Comparison of ENCODE assay signal across 8 cellular contexts in the genomic region with DNA sequence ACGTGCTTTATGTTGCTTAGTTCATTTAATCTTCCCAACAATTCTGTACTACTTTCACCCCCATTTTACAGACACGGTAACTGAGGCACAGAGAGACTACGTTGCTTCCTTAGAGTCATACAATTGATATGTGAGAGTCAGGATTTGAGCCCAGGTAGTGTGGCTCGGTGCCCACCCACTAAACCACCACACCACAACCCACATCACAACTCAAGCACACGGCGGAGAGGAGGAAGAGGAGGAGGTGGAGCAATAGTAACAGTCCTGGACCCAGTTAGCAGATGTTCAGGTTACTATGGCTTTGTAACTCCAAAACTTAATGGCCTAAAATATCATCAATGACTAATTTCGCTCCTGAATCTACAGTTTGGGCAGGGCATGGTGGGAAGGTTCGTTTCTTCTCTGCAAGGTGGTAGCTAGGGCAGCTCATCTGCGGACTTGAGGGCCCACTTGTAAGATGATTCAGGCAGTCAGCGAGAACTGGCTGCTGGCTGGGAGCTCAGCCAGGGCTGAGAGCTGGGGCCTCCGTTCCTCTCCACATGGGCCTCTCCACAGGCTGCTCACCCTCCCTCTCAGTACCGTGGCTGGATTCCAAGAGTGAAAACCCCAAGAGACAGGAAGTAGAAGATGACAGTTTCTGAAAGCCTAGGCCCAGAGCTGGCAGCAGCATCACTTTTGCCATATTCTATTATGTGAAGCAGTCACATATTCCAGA.
DNase-seq lines count a peak whose midpoint lies in the region; ATAC-seq and TF ChIP-seq lines count a peak whose summit lies in the region.

No MANE protein-coding gene starts in this region.

- no peaks in the 10 kb centered on the region for H3K79me2 ChIP-seq in GM23248 (ENCODE audit: insufficient read depth)

- H3K36me3 ChIP-seq in BLaER1 (no peaks in the 10 kb centered on the region), GM23248 (ENCODE audit: low read depth) (no peaks in the 10 kb centered on the region)

- no peak overlapping the region for H3K4me3 ChIP-seq in BLaER1
- no peak overlapping the region for H3K4me3 ChIP-seq in GM23248

- H3F3A ChIP-seq in GM23248 (ENCODE audit: insufficient read depth) = peaks cover 8% of the 10 kb centered on the region; the same call in 1 of the 2 replicates

- TF ChIP-seq CTCF in mesothelial cell of epicardium (IDR thresholded peaks at IDR 0.05; ENCODE audit: unreplicated experiment) = no peak

- peak; percentile 81 to 86 for ATAC-seq in stimulated activated naive B cell treated with anti-CD40 and anti-IgM and Interleukin-4, amounts not matched to agents 10 μg/mL and 1 μg/mL and 100 μg/mL, for 72 hours (replicated peaks)

- in situ Hi-C loops in GM23248 (cut with MboI) = no loop called here

- DNase-seq in GM23248 = peak; percentile 94
- DNase-seq in NCI-H2029 treated with DMSO at 0.1 percent for 48 hours (lab: John Stamatoyannopoulos, UW) = peak; percentile 87
- DNase-seq in activated CD4-positive, alpha-beta T cell treated with anti-CD3 and anti-CD28 coated beads, Interleukin-2, amount 50 U/mL, for 24 hours (ENCODE audit: low read depth in 1 of 2, low spot score in 1 of 2) = peak; percentile 20 to 48
- peak; percentile 93 for DNase-seq in dedifferentiated amniotic fluid mesenchymal stem cell (ENCODE audit: extremely low spot score)
- peak in 1 of 2 experiments; percentile 61 for DNase-seq in mesothelial cell of epicardium (ENCODE audit: low spot score in 2 of 2, unreplicated experiment in 2 of 2)
- peak; percentile 24 for DNase-seq in stimulated activated naive B cell treated with anti-CD40 and anti-IgM and Interleukin-4, amounts not matched to agents 10 μg/mL and 1 μg/mL and 100 μg/mL, for 72 hours
- no peak for DNase-seq in NCI-H1048 (lab: John Stamatoyannopoulos, UW)

- no peak overlapping the region for H3K4me3 Mint-ChIP-seq in mesothelial cell of epicardium
- no peak overlapping the region for H3K4me3 Mint-ChIP-seq in stimulated activated naive B cell treated with anti-CD40 and anti-IgM and Interleukin-4, amounts not matched to agents 10 μg/mL and 1 μg/mL and 100 μg/mL, for 72 hours

- no peaks in the 10 kb centered on the region for H4K20me1 ChIP-seq in BLaER1
- no peaks in the 10 kb centered on the region for H4K20me1 ChIP-seq in GM23248 (ENCODE audit: insufficient read depth)

- peaks cover 10% of the 10 kb centered on the region for H3K36me3 Mint-ChIP-seq in mesothelial cell of epicardium
- H3K36me3 Mint-ChIP-seq in stimulated activated naive B cell treated with anti-CD40 and anti-IgM and Interleukin-4, amounts not matched to agents 10 μg/mL and 1 μg/mL and 100 μg/mL, for 72 hours = peaks cover 0 to 3% of the 10 kb centered on the region in 2 donors

- peaks cover 45% of the 10 kb centered on the region for H3K4me1 Mint-ChIP-seq in mesothelial cell of epicardium
- peaks cover 5 to 15% of the 10 kb centered on the region in 2 donors for H3K4me1 Mint-ChIP-seq in stimulated activated naive B cell treated with anti-CD40 and anti-IgM and Interleukin-4, amounts not matched to agents 10 μg/mL and 1 μg/mL and 100 μg/mL, for 72 hours

- WGBS in GM23248 (ENCODE audit: low coverage in 1 of 2, low lambda C conversion rate in 2 of 2, missing lambda C conversion rate in 2 of 2), 2 experiments = 51 to 52% methylated on average over 12 of the region's 12 CpGs

- H3K9ac ChIP-seq in BLaER1 (no peak overlapping the region), GM23248 (no peak overlapping the region)

- H3K27me3 ChIP-seq in BLaER1 (no peaks in the 10 kb centered on the region), GM23248 (replicated peaks; ENCODE audit: insufficient read depth) (no peaks in the 10 kb centered on the region)

- peaks cover 16% of the 10 kb centered on the region for H3K9me3 Mint-ChIP-seq in mesothelial cell of epicardium
- peaks cover 4 to 5% of the 10 kb centered on the region in 2 donors for H3K9me3 Mint-ChIP-seq in stimulated activated naive B cell treated with anti-CD40 and anti-IgM and Interleukin-4, amounts not matched to agents 10 μg/mL and 1 μg/mL and 100 μg/mL, for 72 hours

- H3K27ac ChIP-seq in BLaER1 = no peak overlapping the region; the same call in 1 of the 2 replicates
- peak overlapping the region; percentile 29 for H3K27ac ChIP-seq in GM23248

- no peaks in the 10 kb centered on the region for H3K9me2 ChIP-seq in GM23248 (ENCODE audit: insufficient read depth)

- peaks cover 25% of the 10 kb centered on the region for H3K4me1 ChIP-seq in BLaER1
- peaks cover 9% of the 10 kb centered on the region for H3K4me1 ChIP-seq in GM23248 (ENCODE audit: insufficient read depth)

- peak overlapping the region; percentile 78 for H3K27ac Mint-ChIP-seq in mesothelial cell of epicardium
- no peak overlapping the region for H3K27ac Mint-ChIP-seq in stimulated activated naive B cell treated with anti-CD40 and anti-IgM and Interleukin-4, amounts not matched to agents 10 μg/mL and 1 μg/mL and 100 μg/mL, for 72 hours

- H3K4me2 ChIP-seq in BLaER1 = peak overlapping the region; percentile 53
- H3K4me2 ChIP-seq in GM23248 (ENCODE audit: unreplicated experiment) = no peak overlapping the region

- 0 out of 2 replicates have a peak overlapping the region, but pooled peaks have one; percentile 1 for H2AFZ ChIP-seq in GM23248

- H3K27me3 Mint-ChIP-seq in mesothelial cell of epicardium (ENCODE audit: low read depth) = no peaks in the 10 kb centered on the region
- H3K27me3 Mint-ChIP-seq in stimulated activated naive B cell treated with anti-CD40 and anti-IgM and Interleukin-4, amounts not matched to agents 10 μg/mL and 1 μg/mL and 100 μg/mL, for 72 hours = peaks cover 0 to 26% of the 10 kb centered on the region in 2 donors

- H3K9me3 ChIP-seq in BLaER1 (peaks cover 10% of the 10 kb centered on the region), GM23248 (ENCODE audit: low read depth) (no peaks in the 10 kb centered on the region)
